In genomic region chr6:15074806-15075205, GRCh38 we compare ENCODE assay signal across 21 cellular contexts.
DNase-seq lines count a peak whose midpoint lies in the region; ATAC-seq, FAIRE-seq and TF ChIP-seq lines count a peak whose summit lies in the region.
"Had no signal": no experiment of that assay in that cellular context is flagged by ENCODE, and none has a peak within 500 bp of the region (broad histone marks: within the 10 kb centered on the region; RNA-seq: fewer than 3 reads in every experiment).

No MANE protein-coding gene starts in this region.

- no peak overlapping the region; the same call in 1 of the 2 replicates for H2BK15ac ChIP-seq in H1 (ENCODE audit: low read length)

- H3K4me3 ChIP-seq in H1 (ENCODE audit: extremely low read depth in 1 of 4, insufficient read depth in 2 of 4, low read depth in 3 of 4, low read length in 4 of 4): no peak overlapping the region
- H3K4me3 ChIP-seq: A549, GM23248 had no signal

- TF ChIP-seq RAD21 in H1 (IDR thresholded peaks at IDR 0.05 in 1 of 2, conservative IDR thresholded peaks at IDR 0.05 in 1 of 2; ENCODE audit: low read depth in 2 of 2, low read length in 2 of 2): no peak

- H4K5ac ChIP-seq in H1 (ENCODE audit: insufficient read length, low read depth, low read length): no peak overlapping the region

- no peak for TF ChIP-seq POLR2A in H1 (IDR thresholded peaks at IDR 0.05; ENCODE audit: control extremely low read depth in 1 of 2, low read depth in 2 of 2, low read length in 2 of 2)

- H3K9me3 ChIP-seq in H1 (ENCODE audit: insufficient read depth in 2 of 2, low read depth in 1 of 2, low read length in 1 of 2): no peaks in the 10 kb centered on the region
- H3K9me3 ChIP-seq: A549 had no signal

- H3K4me2 ChIP-seq in H1 (ENCODE audit: insufficient read depth in 1 of 2, low read depth in 2 of 2, low read length in 2 of 2): no peak overlapping the region
- H3K4me2 ChIP-seq: A549 had no signal

- no peak overlapping the region; the same call in 1 of the 2 replicates for H4K8ac ChIP-seq in H1 (ENCODE audit: extremely low read depth, insufficient read depth, low read length)

- no peak overlapping the region for H3K9ac ChIP-seq in H1 (replicated peaks in 1 of 4; ENCODE audit: extremely low read depth in 1 of 4, low read depth in 3 of 4, low read length in 3 of 4)
- H3K9ac ChIP-seq: GM23248 had no signal

- H3K27ac ChIP-seq in C4-2B (peak overlapping the region; percentile 76; the same call in 1 of the 2 replicates), H1 (ENCODE audit: low read depth, low read length) (no peak overlapping the region)
- H3K27ac ChIP-seq: 22Rv1, A549, GM23248, HL-60 had no signal

- H3K36me3 ChIP-seq in H1 (ENCODE audit: control insufficient read depth in 2 of 4, insufficient read depth in 4 of 4, low read length in 3 of 4): no peaks in the 10 kb centered on the region

- no peaks in the 10 kb centered on the region for H3K79me1 ChIP-seq in H1 (ENCODE audit: low read depth, low read length)

- H3K4me3 Mint-ChIP-seq in WTC11 (no peak overlapping the region), progenitor cell of endocrine pancreas (ENCODE audit: low read depth) (no peak overlapping the region)
- H3K4me3 Mint-ChIP-seq: CD14-positive monocyte; CD4-positive, alpha-beta memory T cell; HFFc6 had no signal

- peak overlapping the region; percentile 84; the same call in 1 of the 2 replicates for H2BK20ac ChIP-seq in H1 (ENCODE audit: low read length)

- H3K27ac Mint-ChIP-seq in WTC11 (no peak overlapping the region), progenitor cell of endocrine pancreas (peak overlapping the region; percentile 32)
- H3K27ac Mint-ChIP-seq: CD4-positive, alpha-beta memory T cell; HFFc6 had no signal

- no peaks in the 10 kb centered on the region for H3K79me2 ChIP-seq in H1 (ENCODE audit: control insufficient read depth in 1 of 2, insufficient read depth in 2 of 2, low read length in 2 of 2)

- peaks cover 47% of the 10 kb centered on the region for H3K4me1 Mint-ChIP-seq in WTC11
- peaks cover 25% of the 10 kb centered on the region for H3K4me1 Mint-ChIP-seq in progenitor cell of endocrine pancreas (ENCODE audit: low read depth)
- H3K4me1 Mint-ChIP-seq: CD4-positive, alpha-beta memory T cell had no signal

- TF ChIP-seq CTCF in C4-2B (conservative IDR thresholded peaks at IDR 0.05) (no peak), WTC11 (IDR thresholded peaks at IDR 0.05) (no peak), H1 (IDR thresholded peaks at IDR 0.05; ENCODE audit: control extremely low read depth in 1 of 3, insufficient read depth in 1 of 3, low read depth in 1 of 3, low read length in 3 of 3) (no peak), progenitor cell of endocrine pancreas (IDR thresholded peaks at IDR 0.05; ENCODE audit: unreplicated experiment) (no peak)

- peak overlapping the region; percentile 99; the same call in 1 of the 2 replicates for H2BK12ac ChIP-seq in H1 (ENCODE audit: low read depth, low read length)

- H2BK5ac ChIP-seq in H1 (ENCODE audit: low read depth, low read length): peak overlapping the region; percentile 67; the same call in 1 of the 2 replicates

- no peak overlapping the region for H3K4ac ChIP-seq in H1 (replicated peaks; ENCODE audit: insufficient read length, low read depth, low read length)

- DNase-seq in WTC11 (ENCODE audit: low spot score) (no peak), H1 (ENCODE audit: low read depth in 1 of 2, low spot score in 2 of 2) (no peak), progenitor cell of endocrine pancreas (ENCODE audit: low spot score, unreplicated experiment) (no peak), SKM-1 (lab: John Stamatoyannopoulos, UW; ENCODE audit: unreplicated experiment) (no peak), NCI-H1417 (lab: John Stamatoyannopoulos, UW) (no peak)
- no peak for DNase-seq in activated CD8-positive, alpha-beta memory T cell treated with anti-CD3 and anti-CD28 coated beads, Interleukin-2, amount 50 U/mL, for 48 hours
- DNase-seq: AML-193; Calu3; CD4-positive, alpha-beta memory T cell; DMS79 treated with DMSO at 0.1 percent for 48 hours; GF-D8; GM23248; HCEC 1CT; HFFc6 had no signal

- peaks cover 4 to 14% (median 8%) of the 10 kb centered on the region in 4 experiments for H3K4me1 ChIP-seq in H1 (replicated peaks in 1 of 4; ENCODE audit: control insufficient read depth in 3 of 4, insufficient read depth in 4 of 4, low read length in 3 of 4)
- H3K4me1 ChIP-seq: A549 had no signal

- no peak overlapping the region for H3K14ac ChIP-seq in H1 (ENCODE audit: insufficient read length)

- peak overlapping the region; percentile 96; the same call in 1 of the 2 replicates for H2AK5ac ChIP-seq in H1 (ENCODE audit: low read depth, low read length)

- FAIRE-seq in H1 (lab: Jason Lieb, UNC): no peak
- FAIRE-seq: A549, GM19239, H54 had no signal

- POLR2A ChIA-PET in WTC11 (lab: Charles Lee): interaction anchor here (1.7 kb wide), 1 partner anchor 37 kb away, joined by 4 read pairs; no protein-coding TSS in a partner anchor
- POLR2A ChIA-PET in H1 (lab: Charles Lee; ENCODE audit: partially characterized antibody): interaction anchor here (1.3 kb wide), 1 partner anchor 37 kb away, joined by 5 read pairs; no protein-coding TSS in a partner anchor

- CTCF ChIA-PET in WTC11 (lab: Charles Lee) (interaction anchor here (1.7 kb wide), 1 partner anchor 16 kb away, joined by 4 read pairs; no protein-coding TSS in a partner anchor), H1 (lab: Charles Lee; ENCODE audit: partially characterized antibody) (interaction anchor here (0.6 to 2.5 kb wide), 5 partner anchors 16 to 364 kb away, joined by 3 to 8 read pairs (median 3); no protein-coding TSS in a partner anchor)

- H2AFZ ChIP-seq in H1 (ENCODE audit: low read length): no peak overlapping the region
- H2AFZ ChIP-seq: GM23248 had no signal

- H3K18ac ChIP-seq in H1 (ENCODE audit: extremely low read depth, low read length): peak overlapping the region; percentile 73; the same call in 1 of the 2 replicates

- H3K9me3 Mint-ChIP-seq in WTC11 (0 out of 2 replicates have a peak, but pooled peaks cover 3% of the 10 kb centered on the region), progenitor cell of endocrine pancreas (ENCODE audit: low read depth) (no peaks in the 10 kb centered on the region)
- H3K9me3 Mint-ChIP-seq: CD4-positive, alpha-beta memory T cell; HFFc6 had no signal

- H4K20me1 ChIP-seq in H1 (replicated peaks in 1 of 2; ENCODE audit: control insufficient read depth in 1 of 2, insufficient read depth in 2 of 2, low read length in 2 of 2): no peaks in the 10 kb centered on the region

- peak overlapping the region; percentile 36 for H2BK120ac ChIP-seq in H1 (replicated peaks; ENCODE audit: low read depth, low read length)

- H3K56ac ChIP-seq in H1 (replicated peaks; ENCODE audit: insufficient read length, low read depth, low read length): no peak overlapping the region

- H3K27me3 Mint-ChIP-seq in WTC11 (ENCODE audit: low read depth): no peaks in the 10 kb centered on the region; the same call in 1 of the 2 replicates
- H3K27me3 Mint-ChIP-seq in progenitor cell of endocrine pancreas: peaks cover 9% of the 10 kb centered on the region

- no peak for TF ChIP-seq EP300 in H1 (IDR thresholded peaks at IDR 0.05; ENCODE audit: borderline replicate concordance in 1 of 2, low read depth in 2 of 2, low read length in 2 of 2)

- no peak overlapping the region for H3K23ac ChIP-seq in H1 (ENCODE audit: insufficient read length)

- H3K36me3 Mint-ChIP-seq in WTC11: no peaks in the 10 kb centered on the region
- H3K36me3 Mint-ChIP-seq in progenitor cell of endocrine pancreas (ENCODE audit: insufficient read depth): no peaks in the 10 kb centered on the region
- H3K36me3 Mint-ChIP-seq: CD4-positive, alpha-beta memory T cell had no signal

- no peaks in the 10 kb centered on the region; the same call in 1 of the 2 replicates for H3K23me2 ChIP-seq in H1 (ENCODE audit: low read depth, low read length)

- H3K27me3 ChIP-seq in H1 (replicated peaks in 1 of 4; ENCODE audit: control insufficient read depth in 3 of 4, extremely low read depth in 1 of 4, insufficient read depth in 3 of 4, low read length in 3 of 4): no peaks in the 10 kb centered on the region; a peak in 1 of 7 replicates

- WGBS in H1 (ENCODE audit: extremely low coverage in 1 of 2, insufficient coverage in 1 of 2, insufficient read length in 1 of 2, insufficient replicate concordance in 2 of 2, low coverage in 1 of 2, low lambda C conversion rate in 2 of 2, missing lambda C conversion rate in 1 of 2), 2 experiments: 96% methylated on average over 10 of the region's 10 CpGs; no CpG with 5 or more reads in 1 of the 2 experiments

- no peak for ATAC-seq in WTC11
- ATAC-seq: A549 had no signal

- H4K91ac ChIP-seq in H1 (replicated peaks; ENCODE audit: insufficient read length, low read length): peak overlapping the region; percentile 82

TF ChIP-seq in WTC11, 78 proteins besides CTCF, POLR2A, EP300 and RAD21 (continues in another document):
- TF ChIP-seq MAX (CRISPR knock-in tag; IDR thresholded peaks at IDR 0.05) (no peak), TCF7 (CRISPR knock-in tag; IDR thresholded peaks at IDR 0.05; ENCODE audit: low read depth) (no peak), USF2 (CRISPR knock-in tag; IDR thresholded peaks at IDR 0.05) (no peak)

TF ChIP-seq in H1, 55 proteins besides CTCF, POLR2A, EP300 and RAD21:
- TF ChIP-seq SIRT6 (IDR thresholded peaks at IDR 0.05; ENCODE audit: low read length) (no peak), BACH1 (IDR thresholded peaks at IDR 0.05; ENCODE audit: low read length) (no peak), SUZ12 (IDR thresholded peaks at IDR 0.05; ENCODE audit: low read length) (no peak), RFX5 (IDR thresholded peaks at IDR 0.05; ENCODE audit: borderline replicate concordance, low read depth, low read length) (no peak), NANOG (IDR thresholded peaks at IDR 0.05; ENCODE audit: insufficient read depth, low read depth, low read length, poor library complexity, severe bottlenecking) (no peak), POLR2AphosphoS5 (IDR thresholded peaks at IDR 0.05; ENCODE audit: low read depth, low read length) (no peak), CTBP2 (IDR thresholded peaks at IDR 0.05; ENCODE audit: borderline replicate concordance, insufficient read depth, insufficient read length, low read length) (no peak), TAF1 (IDR thresholded peaks at IDR 0.05; ENCODE audit: low read depth, low read length) (no peak), RBBP5 (IDR thresholded peaks at IDR 0.05; ENCODE audit: borderline replicate concordance, low read depth, low read length) (no peak), MAFK (IDR thresholded peaks at IDR 0.05; ENCODE audit: low read depth, low read length) (no peak), SIN3A (conservative IDR thresholded peaks at IDR 0.05 in 1 of 2, IDR thresholded peaks at IDR 0.05 in 1 of 2; ENCODE audit: low read depth in 1 of 2, low read length in 2 of 2) (no peak)
